Comparison of ENCODE assay signal across 25 cellular contexts in genomic region chr7:157282141-157282801, GRCh38. TPM values are rescaled to one million over a fixed set of nuclear protein-coding genes. Genes with fewer than 3 reads are reported as not detected.
DNase-seq lines count a peak whose midpoint lies in the region; ATAC-seq, FAIRE-seq and TF ChIP-seq lines count a peak whose summit lies in the region.
"Had no signal": no experiment of that assay in that cellular context is flagged by ENCODE, and none has a peak within 500 bp of the region (broad histone marks: within the 10 kb centered on the region; RNA-seq: fewer than 3 reads in every experiment).

No MANE protein-coding gene starts in this region.

- DNase-seq in A549 (ENCODE audit: low read depth in 1 of 2, low spot score in 1 of 2) (no peak), HPDE6-E6E7 (ENCODE audit: extremely low spot score) (peak; percentile 53), epithelial cell of esophagus (ENCODE audit: low read depth) (peak; percentile 65), immature natural killer cell (no peak), GM13977 (ENCODE audit: low spot score) (no peak), RKO (ENCODE audit: low spot score) (no peak), NCI-H1105 treated with DMSO at 0.1 percent for 48 hours (lab: John Stamatoyannopoulos, UW) (no peak)
- DNase-seq: activated B cell treated with CpG ODN at 0.5 μM for 24 hours; activated CD4-positive, alpha-beta T cell treated with anti-CD3 and anti-CD28 coated beads, Interleukin-2, amount 50 U/mL, for 48 hours; activated effector memory CD4-positive, alpha-beta T cell treated with Interleukin-2 at 50 U/mL for 16 hours; adrenal gland; CD4-positive, CD25-positive, alpha-beta regulatory T cell; cortex of kidney; H9; hypothalamus; naive thymus-derived CD8-positive, alpha-beta T cell; NCI-H1436; pancreas; testis had no signal

- TF ChIP-seq RAD21 in A549 (conservative IDR thresholded peaks at IDR 0.05 in 1 of 2, IDR thresholded peaks at IDR 0.05 in 1 of 2), result no peak

- WGBS in A549 (ENCODE audit: missing lambda C conversion rate), result 56% methylated on average over 18 of the region's 25 CpGs

- in situ Hi-C loops in GM13977 (cut with MboI; ENCODE audit: low pct_unique_long_range_greater_than_20kb, low sequenced_read_pairs, unreplicated experiment), result no loop called here

- CTCF ChIA-PET in A549 (lab: Yijun Ruan, JAX), result interaction anchor here (1.1 kb wide), 1 partner anchor 9 kb away, joined by 7 read pairs; no protein-coding TSS in a partner anchor

- no peak for TF ChIP-seq EP300 in A549 (IDR thresholded peaks at IDR 0.05)

- H3K27ac ChIP-seq in A549 (peak overlapping the region in 1 of 2 experiments; percentile 69; a peak in 3 of 6 replicates), mucosa of rectum (ENCODE audit: low read depth in 2 of 2, low read length in 2 of 2) (peak overlapping the region; percentile 70 to 71)
- H3K27ac ChIP-seq: adrenal gland, pancreas, testis had no signal

- POLR2A ChIA-PET in A549 (lab: Yijun Ruan, JAX), result no interaction called here

- no peak for TF ChIP-seq POLR2A in A549 (IDR thresholded peaks at IDR 0.05; ENCODE audit: low read length)

- peaks cover 14% of the 10 kb centered on the region for H3K4me1 ChIP-seq in A549
- peaks cover 14 to 30% of the 10 kb centered on the region in 2 donors for H3K4me1 ChIP-seq in mucosa of rectum (ENCODE audit: control insufficient read depth in 2 of 2, insufficient read depth in 2 of 2, low read length in 2 of 2)
- H3K4me1 ChIP-seq: pancreas had no signal

- H3K36me3 ChIP-seq in mucosa of rectum (ENCODE audit: control insufficient read depth in 2 of 2, insufficient read depth in 2 of 2, low read length in 2 of 2), result no peaks in the 10 kb centered on the region
- H3K36me3 ChIP-seq: adrenal gland, pancreas had no signal

- H3K4me3 ChIP-seq in A549 (no peak overlapping the region), epithelial cell of esophagus (ENCODE audit: low read length) (no peak overlapping the region), mucosa of rectum (ENCODE audit: low read length in 2 of 2) (peak overlapping the region in 1 of 2 donors; percentile 36)
- H3K4me3 ChIP-seq: adrenal gland, GM12878, pancreas, testis had no signal

- H3K4me1 Mint-ChIP-seq in immature natural killer cell, result peaks cover 4 to 11% of the 10 kb centered on the region in 2 donors

- H3K27me3 Mint-ChIP-seq in immature natural killer cell (ENCODE audit: low read depth in 3 of 3), result peaks cover 2 to 5% (median 5%) of the 10 kb centered on the region in 3 donors
- H3K27me3 Mint-ChIP-seq: memory B cell had no signal

- peak overlapping the region; percentile 24 to 66 for H3K9ac ChIP-seq in mucosa of rectum (ENCODE audit: low read depth in 1 of 2, low read length in 2 of 2)

- peak overlapping the region; percentile 43 for H3K4me2 ChIP-seq in A549

- no peak for FAIRE-seq in A549 (lab: Jason Lieb, UNC)
- FAIRE-seq: endometrium, GM12878, pancreas had no signal

- no peaks in the 10 kb centered on the region for H3K36me3 Mint-ChIP-seq in immature natural killer cell
- H3K36me3 Mint-ChIP-seq: CD4-positive, CD25-positive, alpha-beta regulatory T cell; memory B cell; stimulated activated effector memory CD8-positive, alpha-beta T cell treated with anti-CD3 and anti-CD28 coated beads, Interleukin-12 subunit alpha, Interleukin-12 subunit beta, amount 100 ng/mL, for 72 hours had no signal

- H3K9me3 ChIP-seq in A549, result no peaks in the 10 kb centered on the region
- no peaks in the 10 kb centered on the region for H3K9me3 ChIP-seq in mucosa of rectum (ENCODE audit: control insufficient read depth in 2 of 2, low read length in 2 of 2)
- H3K9me3 ChIP-seq: adrenal gland, pancreas, testis had no signal

- no peaks in the 10 kb centered on the region for H3K27me3 ChIP-seq in mucosa of rectum (ENCODE audit: control insufficient read depth in 2 of 2, insufficient read depth in 2 of 2, low read length in 2 of 2)
- H3K27me3 ChIP-seq: pancreas, testis had no signal

- H3K9me3 Mint-ChIP-seq in immature natural killer cell, result no peaks in the 10 kb centered on the region
- H3K9me3 Mint-ChIP-seq: stimulated activated effector memory CD8-positive, alpha-beta T cell treated with anti-CD3 and anti-CD28 coated beads, Interleukin-12 subunit alpha, Interleukin-12 subunit beta, amount 100 ng/mL, for 72 hours had no signal

- ATAC-seq in A549, result peak; percentile 20 to 32; a peak in 4 of 6 replicates
- ATAC-seq: GM12878; naive thymus-derived CD8-positive, alpha-beta T cell; pancreas; sciatic nerve; stimulated activated effector memory CD8-positive, alpha-beta T cell treated with anti-CD3 and anti-CD28 coated beads, Interleukin-12 subunit alpha, Interleukin-12 subunit beta, amount 100 ng/mL, for 72 hours had no signal

- H3K4me3 Mint-ChIP-seq in immature natural killer cell, result no peak overlapping the region
- H3K4me3 Mint-ChIP-seq: activated B cell treated with CpG ODN at 0.5 μM for 24 hours; CD4-positive, CD25-positive, alpha-beta regulatory T cell; H9; memory B cell; naive thymus-derived CD8-positive, alpha-beta T cell; stimulated activated effector memory CD8-positive, alpha-beta T cell treated with anti-CD3 and anti-CD28 coated beads, Interleukin-12 subunit alpha, Interleukin-12 subunit beta, amount 100 ng/mL, for 72 hours had no signal

- no peak for TF ChIP-seq CTCF in A549 (IDR thresholded peaks at IDR 0.05)
- TF ChIP-seq CTCF in epithelial cell of esophagus (IDR thresholded peaks at IDR 0.05; ENCODE audit: insufficient read depth, low read depth, low read length, missing control alignments), result no peak
- no peak for TF ChIP-seq CTCF in GM13977 (IDR thresholded peaks at IDR 0.05; ENCODE audit: extremely low read depth, insufficient read depth, missing control alignments)

- no peak overlapping the region for H3K27ac Mint-ChIP-seq in immature natural killer cell
- H3K27ac Mint-ChIP-seq: activated B cell treated with CpG ODN at 0.5 μM for 24 hours; H9; memory B cell; naive thymus-derived CD8-positive, alpha-beta T cell; stimulated activated effector memory CD8-positive, alpha-beta T cell treated with anti-CD3 and anti-CD28 coated beads, Interleukin-12 subunit alpha, Interleukin-12 subunit beta, amount 100 ng/mL, for 72 hours had no signal

TF ChIP-seq in A549, 52 proteins besides CTCF, POLR2A, EP300 and RAD21:
- TF ChIP-seq SREBF2 (IDR thresholded peaks at IDR 0.05) (no peak), EHF (CRISPR knock-in tag; IDR thresholded peaks at IDR 0.05) (no peak), CEBPB (IDR thresholded peaks at IDR 0.05) (no peak), RNF2 (IDR thresholded peaks at IDR 0.05; ENCODE audit: borderline replicate concordance, low read depth) (no peak), CHD2 (IDR thresholded peaks at IDR 0.05; ENCODE audit: low read length, partially characterized antibody) (no peak)

RNA-seq across cellular contexts. Expression of gene DNAJB6, which starts 54.5 kb away (rescaled TPM):
- 71.2 and 117 TPM in 2 replicates for polyA plus RNA-seq in A549 (2011; rRNA removed)
- polyA plus RNA-seq in A549 (2012; cell fraction: cytosol; rRNA removed), result 58.0 and 60.0 TPM in 2 replicates
- 64.6 and 79.2 TPM in 2 replicates for polyA plus RNA-seq in A549 (2012; cell fraction: nucleus; rRNA removed)
- polyA plus RNA-seq in A549 (2017; fragmentation: RNase III; extraction: RNeasy Plus Mini Kit Qiagen cat#74134 plus additional on column Dnase treatment), result 128 to 136 TPM (median 131 TPM) in 3 replicates
- 19.9 and 22.8 TPM in 2 replicates for polyA minus RNA-seq in A549 (2011; rRNA and poly(A)+ RNA removed)
- polyA plus RNA-seq in immature natural killer cell, result 100 to 1,000 TPM; 184 to 205 (median 185) TPM

Comparison
In these comparisons a context has a peak if more than half of its experiments do, and no peak if none do; other contexts are left out.
1. DNase-seq: peak in HPDE6-E6E7 (single experiment) and epithelial cell of esophagus (single experiment); none in A549 (0 of 2), immature natural killer cell (0 of 3), GM13977 (single experiment), RKO (single experiment) and NCI-H1105 treated with DMSO at 0.1 percent for 48 hours (single experiment).